ENCODE assay signal across 1 cellular context in the genomic region with DNA sequence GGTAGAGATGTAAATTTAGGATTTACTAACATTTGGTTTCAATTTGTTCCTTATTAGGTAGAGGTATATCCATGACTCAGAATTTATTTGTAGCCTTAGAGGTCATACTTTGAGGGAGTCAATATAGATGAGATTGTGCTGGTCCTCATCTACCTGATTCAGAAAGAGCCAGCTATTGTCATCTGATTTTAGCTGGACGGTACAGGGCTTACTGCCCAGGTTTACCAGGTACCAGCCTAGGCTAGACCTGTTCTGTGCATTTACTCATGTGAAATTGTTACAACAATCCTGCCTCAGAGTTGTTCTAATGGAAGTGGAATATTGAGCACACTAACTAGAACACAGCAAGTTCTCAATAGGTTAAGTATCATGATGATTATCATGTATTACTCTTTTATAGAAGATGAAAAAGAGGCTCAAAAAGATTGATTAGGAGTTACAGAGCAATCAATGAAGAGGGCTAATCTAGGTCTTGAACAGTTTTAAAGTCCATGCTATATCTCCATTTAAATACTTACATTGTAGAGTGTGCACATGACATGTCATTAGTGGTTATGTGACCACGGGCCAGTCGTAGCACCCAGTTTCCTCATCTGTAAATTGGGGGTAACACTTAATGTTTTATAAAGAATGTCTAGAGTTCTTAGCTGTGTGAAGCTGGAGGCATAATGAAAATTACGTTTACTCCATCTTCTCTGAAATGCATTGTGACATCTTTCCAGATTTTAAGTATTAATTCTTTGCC.
TF ChIP-seq lines count a peak whose summit lies in the region.

No MANE protein-coding gene starts in this region.

TF ChIP-seq in GM23338, 12 proteins besides CTCF, POLR2A, EP300 and RAD21:
- TF ChIP-seq, protein P1, sequence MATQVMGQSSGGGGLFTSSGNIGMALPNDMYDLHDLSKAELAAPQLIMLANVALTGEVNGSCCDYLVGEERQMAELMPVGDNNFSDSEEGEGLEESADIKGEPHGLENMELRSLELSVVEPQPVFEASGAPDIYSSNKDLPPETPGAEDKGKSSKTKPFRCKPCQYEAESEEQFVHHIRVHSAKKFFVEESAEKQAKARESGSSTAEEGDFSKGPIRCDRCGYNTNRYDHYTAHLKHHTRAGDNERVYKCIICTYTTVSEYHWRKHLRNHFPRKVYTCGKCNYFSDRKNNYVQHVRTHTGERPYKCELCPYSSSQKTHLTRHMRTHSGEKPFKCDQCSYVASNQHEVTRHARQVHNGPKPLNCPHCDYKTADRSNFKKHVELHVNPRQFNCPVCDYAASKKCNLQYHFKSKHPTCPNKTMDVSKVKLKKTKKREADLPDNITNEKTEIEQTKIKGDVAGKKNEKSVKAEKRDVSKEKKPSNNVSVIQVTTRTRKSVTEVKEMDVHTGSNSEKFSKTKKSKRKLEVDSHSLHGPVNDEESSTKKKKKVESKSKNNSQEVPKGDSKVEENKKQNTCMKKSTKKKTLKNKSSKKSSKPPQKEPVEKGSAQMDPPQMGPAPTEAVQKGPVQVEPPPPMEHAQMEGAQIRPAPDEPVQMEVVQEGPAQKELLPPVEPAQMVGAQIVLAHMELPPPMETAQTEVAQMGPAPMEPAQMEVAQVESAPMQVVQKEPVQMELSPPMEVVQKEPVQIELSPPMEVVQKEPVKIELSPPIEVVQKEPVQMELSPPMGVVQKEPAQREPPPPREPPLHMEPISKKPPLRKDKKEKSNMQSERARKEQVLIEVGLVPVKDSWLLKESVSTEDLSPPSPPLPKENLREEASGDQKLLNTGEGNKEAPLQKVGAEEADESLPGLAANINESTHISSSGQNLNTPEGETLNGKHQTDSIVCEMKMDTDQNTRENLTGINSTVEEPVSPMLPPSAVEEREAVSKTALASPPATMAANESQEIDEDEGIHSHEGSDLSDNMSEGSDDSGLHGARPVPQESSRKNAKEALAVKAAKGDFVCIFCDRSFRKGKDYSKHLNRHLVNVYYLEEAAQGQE (IDR thresholded peaks at IDR 0.05; ENCODE audit: unreplicated experiment), result no peak
- TF ChIP-seq ZNF331 (CRISPR knock-in tag; IDR thresholded peaks at IDR 0.05; ENCODE audit: low read depth) (no peak), CREB1 (CRISPR knock-in tag; IDR thresholded peaks at IDR 0.05; ENCODE audit: low read depth) (no peak), STAT1 (IDR thresholded peaks at IDR 0.05; ENCODE audit: unreplicated experiment) (no peak), POLR2AphosphoS5 (IDR thresholded peaks at IDR 0.05; ENCODE audit: low read depth) (no peak), EZH2phosphoT487 (IDR thresholded peaks at IDR 0.05; ENCODE audit: unreplicated experiment) (no peak), JUNB (IDR thresholded peaks at IDR 0.05; ENCODE audit: unreplicated experiment) (no peak)
- TF ChIP-seq, protein P2, sequence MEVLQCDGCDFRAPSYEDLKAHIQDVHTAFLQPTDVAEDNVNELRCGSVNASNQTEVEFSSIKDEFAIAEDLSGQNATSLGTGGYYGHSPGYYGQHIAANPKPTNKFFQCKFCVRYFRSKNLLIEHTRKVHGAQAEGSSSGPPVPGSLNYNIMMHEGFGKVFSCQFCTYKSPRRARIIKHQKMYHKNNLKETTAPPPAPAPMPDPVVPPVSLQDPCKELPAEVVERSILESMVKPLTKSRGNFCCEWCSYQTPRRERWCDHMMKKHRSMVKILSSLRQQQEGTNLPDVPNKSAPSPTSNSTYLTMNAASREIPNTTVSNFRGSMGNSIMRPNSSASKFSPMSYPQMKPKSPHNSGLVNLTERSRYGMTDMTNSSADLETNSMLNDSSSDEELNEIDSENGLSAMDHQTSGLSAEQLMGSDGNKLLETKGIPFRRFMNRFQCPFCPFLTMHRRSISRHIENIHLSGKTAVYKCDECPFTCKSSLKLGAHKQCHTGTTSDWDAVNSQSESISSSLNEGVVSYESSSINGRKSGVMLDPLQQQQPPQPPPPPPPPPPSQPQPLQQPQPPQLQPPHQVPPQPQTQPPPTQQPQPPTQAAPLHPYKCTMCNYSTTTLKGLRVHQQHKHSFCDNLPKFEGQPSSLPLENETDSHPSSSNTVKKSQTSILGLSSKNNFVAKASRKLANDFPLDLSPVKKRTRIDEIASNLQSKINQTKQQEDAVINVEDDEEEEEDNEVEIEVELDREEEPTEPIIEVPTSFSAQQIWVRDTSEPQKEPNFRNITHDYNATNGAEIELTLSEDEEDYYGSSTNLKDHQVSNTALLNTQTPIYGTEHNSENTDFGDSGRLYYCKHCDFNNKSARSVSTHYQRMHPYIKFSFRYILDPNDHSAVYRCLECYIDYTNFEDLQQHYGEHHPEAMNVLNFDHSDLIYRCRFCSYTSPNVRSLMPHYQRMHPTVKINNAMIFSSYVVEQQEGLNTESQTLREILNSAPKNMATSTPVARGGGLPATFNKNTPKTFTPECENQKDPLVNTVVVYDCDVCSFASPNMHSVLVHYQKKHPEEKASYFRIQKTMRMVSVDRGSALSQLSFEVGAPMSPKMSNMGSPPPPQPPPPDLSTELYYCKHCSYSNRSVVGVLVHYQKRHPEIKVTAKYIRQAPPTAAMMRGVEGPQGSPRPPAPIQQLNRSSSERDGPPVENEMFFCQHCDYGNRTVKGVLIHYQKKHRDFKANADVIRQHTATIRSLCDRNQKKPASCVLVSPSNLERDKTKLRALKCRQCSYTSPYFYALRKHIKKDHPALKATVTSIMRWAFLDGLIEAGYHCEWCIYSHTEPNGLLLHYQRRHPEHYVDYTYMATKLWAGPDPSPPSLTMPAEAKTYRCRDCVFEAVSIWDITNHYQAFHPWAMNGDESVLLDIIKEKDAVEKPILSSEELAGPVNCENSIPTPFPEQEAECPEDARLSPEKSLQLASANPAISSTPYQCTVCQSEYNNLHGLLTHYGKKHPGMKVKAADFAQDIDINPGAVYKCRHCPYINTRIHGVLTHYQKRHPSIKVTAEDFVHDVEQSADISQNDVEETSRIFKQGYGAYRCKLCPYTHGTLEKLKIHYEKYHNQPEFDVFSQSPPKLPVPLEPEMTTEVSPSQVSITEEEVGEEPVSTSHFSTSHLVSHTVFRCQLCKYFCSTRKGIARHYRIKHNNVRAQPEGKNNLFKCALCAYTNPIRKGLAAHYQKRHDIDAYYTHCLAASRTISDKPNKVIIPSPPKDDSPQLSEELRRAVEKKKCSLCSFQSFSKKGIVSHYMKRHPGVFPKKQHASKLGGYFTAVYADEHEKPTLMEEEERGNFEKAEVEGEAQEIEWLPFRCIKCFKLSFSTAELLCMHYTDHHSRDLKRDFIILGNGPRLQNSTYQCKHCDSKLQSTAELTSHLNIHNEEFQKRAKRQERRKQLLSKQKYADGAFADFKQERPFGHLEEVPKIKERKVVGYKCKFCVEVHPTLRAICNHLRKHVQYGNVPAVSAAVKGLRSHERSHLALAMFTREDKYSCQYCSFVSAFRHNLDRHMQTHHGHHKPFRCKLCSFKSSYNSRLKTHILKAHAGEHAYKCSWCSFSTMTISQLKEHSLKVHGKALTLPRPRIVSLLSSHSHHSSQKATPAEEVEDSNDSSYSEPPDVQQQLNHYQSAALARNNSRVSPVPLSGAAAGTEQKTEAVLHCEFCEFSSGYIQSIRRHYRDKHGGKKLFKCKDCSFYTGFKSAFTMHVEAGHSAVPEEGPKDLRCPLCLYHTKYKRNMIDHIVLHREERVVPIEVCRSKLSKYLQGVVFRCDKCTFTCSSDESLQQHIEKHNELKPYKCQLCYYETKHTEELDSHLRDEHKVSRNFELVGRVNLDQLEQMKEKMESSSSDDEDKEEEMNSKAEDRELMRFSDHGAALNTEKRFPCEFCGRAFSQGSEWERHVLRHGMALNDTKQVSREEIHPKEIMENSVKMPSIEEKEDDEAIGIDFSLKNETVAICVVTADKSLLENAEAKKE (CRISPR knock-in tag; IDR thresholded peaks at IDR 0.05), result no peak
- TF ChIP-seq, protein P3, sequence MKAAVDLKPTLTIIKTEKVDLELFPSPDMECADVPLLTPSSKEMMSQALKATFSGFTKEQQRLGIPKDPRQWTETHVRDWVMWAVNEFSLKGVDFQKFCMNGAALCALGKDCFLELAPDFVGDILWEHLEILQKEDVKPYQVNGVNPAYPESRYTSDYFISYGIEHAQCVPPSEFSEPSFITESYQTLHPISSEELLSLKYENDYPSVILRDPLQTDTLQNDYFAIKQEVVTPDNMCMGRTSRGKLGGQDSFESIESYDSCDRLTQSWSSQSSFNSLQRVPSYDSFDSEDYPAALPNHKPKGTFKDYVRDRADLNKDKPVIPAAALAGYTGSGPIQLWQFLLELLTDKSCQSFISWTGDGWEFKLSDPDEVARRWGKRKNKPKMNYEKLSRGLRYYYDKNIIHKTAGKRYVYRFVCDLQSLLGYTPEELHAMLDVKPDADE (IDR thresholded peaks at IDR 0.05), result no peak
TF ChIP-seq in GM23338: peak in this region for 0.
